Comparison of ENCODE assay signal across 8 cellular contexts in genomic region chr1:112956503-112957132, GRCh38. TPM values are rescaled to one million over a fixed set of nuclear protein-coding genes. Genes with fewer than 3 reads are reported as not detected.
DNase-seq lines count a peak whose midpoint lies in the region; ATAC-seq, FAIRE-seq and TF ChIP-seq lines count a peak whose summit lies in the region.

No MANE protein-coding gene starts in this region.

- BruUV-seq in K562 (replicated peaks; lab: Mats Ljungman, UMichigan), result TSS peak; percentile 66

- TF ChIP-seq CTCF in K562 (IDR thresholded peaks at IDR 0.05 in 2 of 3, conservative IDR thresholded peaks at IDR 0.05 in 1 of 3; ENCODE audit: insufficient read depth in 2 of 3, low read depth in 1 of 3, low read length in 3 of 3) (no peak), kidney epithelial cell (IDR thresholded peaks at IDR 0.05; ENCODE audit: insufficient read depth, low read length, poor library complexity, severe bottlenecking) (no peak)

- H3K9ac ChIP-seq in K562 (ENCODE audit: insufficient read depth in 1 of 2, low read depth in 2 of 2, low read length in 2 of 2), result peak overlapping the region; percentile 89 to 99

- H3K27me3 ChIP-seq in K562 (ENCODE audit: control insufficient read depth in 2 of 2, insufficient read depth in 2 of 2, low read length in 2 of 2) (no peaks in the 10 kb centered on the region), kidney epithelial cell (ENCODE audit: control insufficient read depth, insufficient read depth, low read length) (no peaks in the 10 kb centered on the region)

- 0 out of 2 replicates have a peak, but pooled peaks have one; percentile 65 for TF ChIP-seq POLR2A in K562 (conservative IDR thresholded peaks at IDR 0.05)

- no peaks in the 10 kb centered on the region for H3K9me3 ChIP-seq in K562 (replicated peaks; ENCODE audit: control insufficient read depth, insufficient read depth, low read depth, low read length)

- H3K36me3 ChIP-seq in K562 (ENCODE audit: control insufficient read depth, insufficient read depth, low read length) (peaks cover 40% of the 10 kb centered on the region; the same call in 2 of the 3 replicates), kidney epithelial cell (ENCODE audit: control insufficient read depth, insufficient read depth, low read length) (no peaks in the 10 kb centered on the region)

- POLR2A ChIA-PET in K562 (lab: Yijun Ruan, JAX), result interaction anchor here (0.6 to 2.9 kb wide), 26 partner anchors 9 to 147 kb away, joined by 3 to 20 read pairs (median 4); partner anchors contain the start of gene LRIG2

- peak overlapping the region; percentile 74 for H3K4me3 ChIP-seq in K562
- peak overlapping the region; percentile 76 for H3K4me3 ChIP-seq in kidney epithelial cell (ENCODE audit: low read depth, low read length)

- TF ChIP-seq RAD21 in K562 (CRISPR knock-in tag; conservative IDR thresholded peaks at IDR 0.05 in 1 of 2, IDR thresholded peaks at IDR 0.05 in 1 of 2), result no peak

- ATAC-seq in HG02571 (IDR thresholded peaks at IDR 0.05; ENCODE audit: unreplicated experiment) (peak; percentile 4), K562 (peak; percentile 1; the same call in 1 of the 3 replicates), GM18873 (IDR thresholded peaks at IDR 0.05; ENCODE audit: low FRiP score, unreplicated experiment) (no peak)

- peaks cover 13% of the 10 kb centered on the region; the same call in 1 of the 2 replicates for H4K20me1 ChIP-seq in K562 (replicated peaks; ENCODE audit: control insufficient read depth, insufficient read depth, low read length)

- in situ Hi-C loops in K562 (cut with MboI), result loop anchor here (5.0 kb wide), 1 partner anchor 86 kb away; no protein-coding TSS in a partner anchor

- no peaks in the 10 kb centered on the region for H3K9me1 ChIP-seq in K562 (ENCODE audit: control insufficient read depth, insufficient read depth, low read length)

- TF ChIP-seq EP300 in K562 (IDR thresholded peaks at IDR 0.05; ENCODE audit: low read length), result no peak

- FAIRE-seq in K562 (lab: Jason Lieb, UNC), result no peak

- peak overlapping the region; percentile 94 for H2AFZ ChIP-seq in K562 (ENCODE audit: low read depth, low read length)

- H3K27ac ChIP-seq in K562 (ENCODE audit: extremely low read depth, low read depth, low read length), result peak overlapping the region; percentile 96

- H3K4me2 ChIP-seq in K562 (ENCODE audit: insufficient read depth, low read length), result peak overlapping the region; percentile 89

- WGBS in K562 (ENCODE audit: insufficient coverage, low coverage, missing lambda C conversion rate), result under 1% methylated on average over 41 of the region's 41 CpGs

- H3K79me2 ChIP-seq in K562 (ENCODE audit: control insufficient read depth, insufficient read depth, low read length), result peaks cover 87% of the 10 kb centered on the region

- DNase-seq in GM04504 (ENCODE audit: low read depth), result peak; percentile 7
- DNase-seq in RPMI7951 (ENCODE audit: low read depth), result peak; percentile 58
- no peak for DNase-seq in K562 (ENCODE audit: extremely low read depth in 1 of 4, low spot score in 3 of 4)
- DNase-seq in kidney epithelial cell (ENCODE audit: low read depth), result no peak
- peak in 3 of 4 experiments; percentile 3 to 27 (median 12) for DNase-seq in stimulated activated CD4-positive, alpha-beta T cell treated with anti-CD3 and anti-CD28 coated beads, Interleukin-1b, Interleukin-23, amount 100 ng/mL, for 24 hours (ENCODE audit: low read depth in 4 of 4, low spot score in 1 of 4)
- DNase-seq in islet precursor cell, result no peak

- CTCF ChIA-PET in K562 (lab: Yijun Ruan, JAX; ENCODE audit: low intra/inter-chr PET ratio), result interaction anchor here (2.4 kb wide), 1 partner anchor 76 kb away, joined by 15 read pairs; no protein-coding TSS in a partner anchor

- intact Hi-C loops in K562 (cut with micrococcal nuclease), result loop anchor here (1.0 to 5.0 kb wide), 2 partner anchors 86 to 239 kb away; partner anchors contain the start of gene PPM1J

- peaks cover 20 to 25% of the 10 kb centered on the region in 2 experiments for H3K4me1 ChIP-seq in K562 (replicated peaks in 1 of 2; ENCODE audit: control insufficient read depth in 2 of 2, insufficient read depth in 2 of 2, low read length in 2 of 2)

TF ChIP-seq in K562, 482 proteins besides CTCF, POLR2A, EP300 and RAD21 (continues in another document):
- TF ChIP-seq SAP30 (IDR thresholded peaks at IDR 0.05; ENCODE audit: borderline replicate concordance, insufficient read depth, low read depth, low read length, poor library complexity, severe bottlenecking) (peak; percentile 66), DMBX1 (CRISPR knock-in tag; IDR thresholded peaks at IDR 0.05; ENCODE audit: borderline replicate concordance) (peak; percentile 24; the same call in 1 of the 2 replicates), KHSRP (IDR thresholded peaks at IDR 0.05) (no peak), ZNF695 (CRISPR knock-in tag; IDR thresholded peaks at IDR 0.05) (no peak), ZNF639 (CRISPR knock-in tag; conservative IDR thresholded peaks at IDR 0.05 in 1 of 2, IDR thresholded peaks at IDR 0.05 in 1 of 2) (0 out of 4 replicates have a peak, but pooled peaks of 1 of the 2 experiments have one; percentile 20), FIP1L1 (IDR thresholded peaks at IDR 0.05; ENCODE audit: low read depth, low read length, poor library complexity, severe bottlenecking) (no peak), ZFX (CRISPR knock-in tag; IDR thresholded peaks at IDR 0.05) (peak; percentile 47; the same call in 1 of the 2 replicates), SRSF7 (optimal IDR thresholded peaks at IDR 0.05; ENCODE audit: low read depth, low read length) (no peak), ZC3H11A (IDR thresholded peaks at IDR 0.05; ENCODE audit: low read depth, low read length) (0 out of 2 replicates have a peak, but pooled peaks have one; percentile 42), ZNF143 (CRISPR knock-in tag; IDR thresholded peaks at IDR 0.05) (no peak), ETS2 (tag; IDR thresholded peaks at IDR 0.05; ENCODE audit: borderline replicate concordance, poor library complexity, severe bottlenecking) (no peak), NFRKB (IDR thresholded peaks at IDR 0.05; ENCODE audit: low read depth) (peak; percentile 68; the same call in 1 of the 2 replicates)

RNA-seq across cellular contexts. Expression of gene SLC16A1, which starts 0.6 kb away (rescaled TPM):
- total RNA-seq in RPMI7951 (2014; rRNA removed; shearing (Covaris generic)), result 99.0 and 99.1 TPM in 2 replicates
- total RNA-seq in K562 (2011; cell fraction: chromatin; rRNA removed; ENCODE audit: low replicate concordance), result 283 and 319 TPM in 2 replicates
- 209 and 233 TPM in 2 replicates for total RNA-seq in K562 (2011; cell fraction: nucleolus; rRNA removed)
- total RNA-seq in K562 (2011; cell fraction: nucleoplasm; rRNA removed), result 244 and 265 TPM in 2 replicates
- total RNA-seq in K562 (2014; rRNA removed), result 104 and 148 TPM in 2 replicates
- total RNA-seq in K562 (2014; rRNA removed; fragmentation: Illumina TruSeq; extraction: Trizol), result 168 and 185 TPM in 2 replicates
- 111 and 117 TPM in 2 replicates for total RNA-seq in K562 (2015; rRNA removed; fragmentation: Illumina TruSeq; extraction: Trizol)
- total RNA-seq in K562 (2021), result 151 and 169 TPM in 2 replicates
- 229 and 244 TPM in 2 replicates for polyA plus RNA-seq in K562 (2011; rRNA removed)
- polyA plus RNA-seq in K562 (2011; cell fraction: cytosol; rRNA removed), result 256 and 343 TPM in 2 replicates
- 106 and 150 TPM in 2 replicates for polyA plus RNA-seq in K562 (2011; cell fraction: nucleus; rRNA removed)
- 100 and 134 TPM in 2 replicates for polyA plus RNA-seq in K562 (2012)
- 109 and 137 TPM in 2 replicates for polyA plus RNA-seq in K562 (2014; fragmentation: Illumina TruSeq; extraction: Trizol)
- polyA plus RNA-seq in K562 (2014; fragmentation: Nextera tagmentation; extraction: Ambion mirVana), result 10 to 100 TPM; 79.0 to 82.5 TPM
- 73.1 and 85.6 TPM in 2 replicates for polyA plus RNA-seq in K562 (2014; rRNA removed)
- 488 and 502 TPM in 2 replicates for polyA minus RNA-seq in K562 (2011; rRNA and poly(A)+ RNA removed)
- polyA minus RNA-seq in K562 (2011; cell fraction: cytosol; rRNA and poly(A)+ RNA removed), result 198 and 213 TPM in 2 replicates
- polyA minus RNA-seq in K562 (2011; cell fraction: nucleus; rRNA and poly(A)+ RNA removed), result 56.5 and 94.0 TPM in 2 replicates
- total RNA-seq in kidney epithelial cell, result 73.3 and 93.6 TPM in 2 replicates

Comparison
In these comparisons a context has a peak if more than half of its experiments do, and no peak if none do; other contexts are left out.
1. DNase-seq: peak in GM04504 (single experiment), RPMI7951 (single experiment) and stimulated activated CD4-positive, alpha-beta T cell treated with anti-CD3 and anti-CD28 coated beads, Interleukin-1b, Interleukin-23, amount 100 ng/mL, for 24 hours (3 of 4); none in K562 (0 of 4), kidney epithelial cell (single experiment) and islet precursor cell (single experiment).